ENCODE assay signal across 1 cellular context in genomic region chr11:76124905-76125566, GRCh38.
TF ChIP-seq lines count a peak whose summit lies in the region.

No MANE protein-coding gene starts in this region.

TF ChIP-seq in GM12878, 131 proteins besides CTCF, POLR2A, EP300 and RAD21 (continued from another document):
- no peak for TF ChIP-seq REST (IDR thresholded peaks at IDR 0.05; ENCODE audit: low read depth, low read length)
- no peak for TF ChIP-seq TARDBP (IDR thresholded peaks at IDR 0.05; ENCODE audit: borderline replicate concordance)
- no peak for TF ChIP-seq SMARCA5 (IDR thresholded peaks at IDR 0.05)
- no peak for TF ChIP-seq ZNF24 (IDR thresholded peaks at IDR 0.05)
